8 cellular contexts compared by ENCODE assay signal in the genomic region with DNA sequence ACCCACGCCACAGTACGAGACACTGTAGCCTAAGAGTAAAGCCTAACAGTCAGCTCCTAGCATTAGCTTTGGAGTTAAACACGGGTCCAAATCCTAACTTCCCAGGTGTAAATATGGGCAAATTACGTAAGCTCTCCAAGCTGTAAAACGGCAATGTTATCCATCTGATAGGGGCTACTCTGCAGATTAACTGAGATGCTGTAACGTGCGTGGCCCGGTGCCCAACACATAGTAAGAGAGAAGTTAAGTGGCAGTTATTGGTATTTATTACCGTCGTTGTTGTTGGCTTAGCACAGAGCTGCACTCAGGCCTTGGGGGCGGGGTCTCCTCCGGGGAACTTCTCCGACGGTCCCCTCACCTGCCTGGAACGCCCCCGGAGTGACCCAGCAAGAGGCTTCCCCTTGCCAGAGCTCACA. TPM values are rescaled to one million over a fixed set of nuclear protein-coding genes. Genes with fewer than 3 reads are reported as not detected.
A peak's percentile ranks its signal among the peaks of the same experiment; 100 is the strongest.
DNase-seq lines count a peak whose midpoint lies in the region; ATAC-seq, FAIRE-seq and TF ChIP-seq lines count a peak whose summit lies in the region.

No MANE protein-coding gene starts in this region.

- TF ChIP-seq EP300 in GM12878 (IDR thresholded peaks at IDR 0.05; ENCODE audit: borderline replicate concordance in 1 of 2, control insufficient read depth in 1 of 2, low read depth in 2 of 2, low read length in 2 of 2): no peak

- H3K27ac Mint-ChIP-seq in memory B cell: peak overlapping the region; percentile 96

- no peak for FAIRE-seq in GM12878 (lab: Jason Lieb, UNC)

- H3K79me2 ChIP-seq in GM12878 (ENCODE audit: control insufficient read depth, insufficient read depth, low read length): peaks cover 23% of the 10 kb centered on the region

- SMC1A ChIA-PET in GM12878 (lab: Charles Lee; ENCODE audit: uncharacterized antibody, unreplicated experiment): interaction anchor here (1.0 to 5.9 kb wide), 20 partner anchors 14 to 273 kb away, joined by 3 to 135 read pairs (median 8); a partner anchor contains a TSS

- POLR2A ChIA-PET in GM12878 (lab: Charles Lee): interaction anchor here (0.6 to 4.0 kb wide), 16 partner anchors 13 to 249 kb away, joined by 3 to 86 read pairs (median 5); a partner anchor contains a TSS

- peaks cover 26% of the 10 kb centered on the region for H3K4me1 Mint-ChIP-seq in memory B cell

- TF ChIP-seq CTCF in left ventricle myocardium inferior (IDR thresholded peaks at IDR 0.05; ENCODE audit: borderline replicate concordance) (no peak), GM12878 (IDR thresholded peaks at IDR 0.05 in 2 of 3, conservative IDR thresholded peaks at IDR 0.05 in 1 of 3; ENCODE audit: control insufficient read depth in 2 of 3, extremely low read depth in 1 of 3, insufficient read depth in 1 of 3, low read depth in 3 of 3, low read length in 3 of 3) (no peak), uterus (IDR thresholded peaks at IDR 0.05) (no peak)

- H3K9ac ChIP-seq in GM12878 (ENCODE audit: control insufficient read depth, insufficient read depth, low read length): peak overlapping the region; percentile 72

- peak overlapping the region; percentile 77 for H2AFZ ChIP-seq in GM12878 (ENCODE audit: control insufficient read depth, low read depth, low read length)

- H3K27me3 ChIP-seq in left ventricle myocardium inferior (ENCODE audit: low read depth): no peaks in the 10 kb centered on the region
- no peaks in the 10 kb centered on the region for H3K27me3 ChIP-seq in GM12878 (replicated peaks in 1 of 2; ENCODE audit: control insufficient read depth in 2 of 2, insufficient read depth in 2 of 2, low read length in 1 of 2)
- no peaks in the 10 kb centered on the region for H3K27me3 ChIP-seq in uterus

- TF ChIP-seq RAD21 in GM12878 (IDR thresholded peaks at IDR 0.05; ENCODE audit: insufficient read depth, low read depth, low read length): no peak

- H3K9me3 ChIP-seq in left ventricle myocardium inferior (replicated peaks) (no peaks in the 10 kb centered on the region), GM12878 (replicated peaks; ENCODE audit: control insufficient read depth, insufficient read depth, low read length) (no peaks in the 10 kb centered on the region), uterus (no peaks in the 10 kb centered on the region)

- peak overlapping the region; percentile 97 for H3K4me3 ChIP-seq in left ventricle myocardium inferior
- peak overlapping the region; percentile 86 for H3K4me3 ChIP-seq in GM12878
- H3K4me3 ChIP-seq in uterus: peak overlapping the region; percentile 69 to 78

- RAD21 ChIA-PET in GM12878 (lab: Charles Lee; ENCODE audit: unreplicated experiment): interaction anchor here (1.1 to 5.5 kb wide), 18 partner anchors 9 to 302 kb away, joined by 3 to 147 read pairs (median 10); a partner anchor contains a TSS

- WGBS in GM12878 (ENCODE audit: insufficient coverage, insufficient replicate concordance, low lambda C conversion rate, missing lambda C conversion rate): 2% methylated on average over 16 of the region's 16 CpGs

- intact Hi-C loops in left ventricle myocardium inferior (cut with micrococcal nuclease): loop anchor here (10.0 kb wide), 1 partner anchor 136 kb away; no protein-coding TSS in a partner anchor
- intact Hi-C loops in Right ventricle myocardium superior (cut with DNase I): no loop called here
- intact Hi-C loops in GM12878 (cut with micrococcal nuclease; ENCODE audit: unreplicated experiment): loop anchor here (1.0 to 2.0 kb wide), 4 partner anchors 39 to 272 kb away; a partner anchor contains a TSS
- intact Hi-C loops in uterus (cut with DNase I; ENCODE audit: low total_unique reads): no loop called here

- in situ Hi-C loops in GM12878 (cut with MboI): no loop called here

- ATAC-seq in Right ventricle myocardium superior (ENCODE audit: poor library complexity): no peak
- ATAC-seq in GM12878: no peak
- peak; percentile 15 for ATAC-seq in memory B cell (ENCODE audit: low read depth)
- ATAC-seq in GM19463 (IDR thresholded peaks at IDR 0.05; ENCODE audit: unreplicated experiment): no peak

- no peaks in the 10 kb centered on the region for H3K9me3 Mint-ChIP-seq in memory B cell

- H3K36me3 Mint-ChIP-seq in memory B cell: peaks cover 2% of the 10 kb centered on the region

- peak overlapping the region; percentile 77 for H3K4me2 ChIP-seq in GM12878 (ENCODE audit: control insufficient read depth, insufficient read depth)

- CTCF ChIA-PET in GM12878 (lab: Yijun Ruan, JAX): interaction anchor here (0.6 to 10.2 kb wide), 29 partner anchors 9 to 302 kb away, joined by 3 to 262 read pairs (median 10); a partner anchor contains a TSS

- H3K4me3 Mint-ChIP-seq in memory B cell: peak overlapping the region; percentile 96

- H4K20me1 ChIP-seq in GM12878 (ENCODE audit: control insufficient read depth, insufficient read depth): no peaks in the 10 kb centered on the region

- H3K4me1 ChIP-seq in left ventricle myocardium inferior (peaks cover 63% of the 10 kb centered on the region), GM12878 (ENCODE audit: control insufficient read depth, insufficient read depth, low read length) (peaks cover 34% of the 10 kb centered on the region), uterus (peaks cover 13 to 20% of the 10 kb centered on the region in 2 donors)

- H3K36me3 ChIP-seq in left ventricle myocardium inferior (no peaks in the 10 kb centered on the region), GM12878 (ENCODE audit: control insufficient read depth in 2 of 2, insufficient read depth in 2 of 2, low read length in 1 of 2) (no peaks in the 10 kb centered on the region), uterus (no peaks in the 10 kb centered on the region)

- TSS peak; percentile 86 for BruUV-seq in GM12878 (replicated peaks; lab: Mats Ljungman, UMichigan)

- no peak for TF ChIP-seq POLR2A in GM12878 (IDR thresholded peaks at IDR 0.05; ENCODE audit: low read depth, low read length)
- no peak for TF ChIP-seq POLR2A in uterus (IDR thresholded peaks at IDR 0.05)

- DNase-seq in left ventricle myocardium inferior (no peak), Right ventricle myocardium superior (no peak), GM12878 (ENCODE audit: low read depth, low spot score) (no peak), memory B cell (ENCODE audit: low spot score in 2 of 2) (no peak), uterus (no peak), cortex of kidney (lab: John Stamatoyannopoulos, UW) (no peak)
- no peak for DNase-seq in activated effector memory CD4-positive, alpha-beta T cell treated with anti-CD3 and anti-CD28 coated beads, Interleukin-2, amount 50 U/mL, for 16 hours

- H3K27ac ChIP-seq in left ventricle myocardium inferior (replicated peaks) (peak overlapping the region; percentile 100), GM12878 (ENCODE audit: control insufficient read depth, insufficient read depth) (peak overlapping the region; percentile 75), uterus (peak overlapping the region; percentile 89 to 98)

- H3K27me3 Mint-ChIP-seq in memory B cell: no peaks in the 10 kb centered on the region

RNA-seq across cellular contexts. Expression of a gene that starts 0.5 kb away (rescaled TPM):
- total RNA-seq in left ventricle myocardium inferior (54.6 TPM), Right ventricle myocardium superior (59.6 TPM), GM12878 (2014; rRNA removed) (68.0 and 72.2 TPM in 2 replicates), GM12878 (2014; rRNA removed; fragmentation: Illumina TruSeq; extraction: Trizol) (59.7 and 59.9 TPM in 2 replicates), GM12878 (2021) (54.4 and 60.0 TPM in 2 replicates), uterus (10 to 100 TPM; 10.6 to 70.6 (median 38.1) TPM)
- total RNA-seq in GM12878 (2013; cell fraction: nucleolus; rRNA removed): 29.1 and 32.2 TPM in 2 replicates
- polyA plus RNA-seq in GM12878 (2011; ENCODE audit: low read depth): 43.1 TPM
- polyA plus RNA-seq in GM12878 (2011; rRNA removed) (75.3 and 80.2 TPM in 2 replicates), GM12878 (2014; fragmentation: Illumina TruSeq; extraction: Trizol) (77.8 and 93.7 TPM in 2 replicates), GM12878 (2014; fragmentation: Nextera tagmentation; extraction: Ambion mirVana) (10 to 100 TPM; 14.7 to 24.5 TPM), GM12878 (2014; rRNA removed) (73.1 and 74.9 TPM in 2 replicates), GM12878 (2016; fragmentation: Nextera tagmentation; extraction: Ambion mirVana) (100 to 1,000 TPM; 113 to 122 TPM)
- 60.3 and 63.1 TPM in 2 replicates for polyA plus RNA-seq in GM12878 (2011; cell fraction: cytosol; rRNA removed)
- 37.8 and 39.7 TPM in 2 replicates for polyA plus RNA-seq in GM12878 (2011; cell fraction: nucleus; rRNA removed)
- polyA plus RNA-seq in GM12878 (2012): 39.8 and 44.0 TPM in 2 replicates
- polyA minus RNA-seq in GM12878 (2011; rRNA and poly(A)+ RNA removed): 22.7 and 23.2 TPM in 2 replicates
- polyA minus RNA-seq in GM12878 (2011; cell fraction: cytosol; rRNA and poly(A)+ RNA removed): 11.0 and 13.9 TPM in 2 replicates
- polyA minus RNA-seq in GM12878 (2011; cell fraction: nucleus; rRNA and poly(A)+ RNA removed): 6.9 and 11.8 TPM in 2 replicates

RNA-seq across cellular contexts. Expression of a gene that starts 7.1 kb away (rescaled TPM):
- total RNA-seq in left ventricle myocardium inferior (363 TPM), Right ventricle myocardium superior (390 TPM), GM12878 (2014; rRNA removed) (36.2 and 44.4 TPM in 2 replicates), GM12878 (2014; rRNA removed; fragmentation: Illumina TruSeq; extraction: Trizol) (26.9 and 32.0 TPM in 2 replicates), GM12878 (2021) (95.6 and 97.6 TPM in 2 replicates), uterus (100 to 1,000 TPM in 1 of 4 donors, 10 to 100 TPM in 3; 53.5 to 115 (median 77.3) TPM)
- 40.9 and 49.7 TPM in 2 replicates for total RNA-seq in GM12878 (2013; cell fraction: nucleolus; rRNA removed)
- polyA plus RNA-seq in GM12878 (2011; ENCODE audit: low read depth): 26.1 TPM
- polyA plus RNA-seq in GM12878 (2011; rRNA removed) (10.2 and 16.4 TPM in 2 replicates), GM12878 (2014; fragmentation: Illumina TruSeq; extraction: Trizol) (17.8 and 38.9 TPM in 2 replicates), GM12878 (2014; fragmentation: Nextera tagmentation; extraction: Ambion mirVana) (10 to 100 TPM in 1 of 2 experiments, 1 to 10 TPM in 1; 4.4 to 11.2 TPM), GM12878 (2014; rRNA removed) (45.3 and 55.6 TPM in 2 replicates), GM12878 (2016; fragmentation: Nextera tagmentation; extraction: Ambion mirVana) (10 to 100 TPM; 10.0 to 14.4 TPM)
- 16.5 and 22.1 TPM in 2 replicates for polyA plus RNA-seq in GM12878 (2011; cell fraction: cytosol; rRNA removed)
- 40.7 and 54.8 TPM in 2 replicates for polyA plus RNA-seq in GM12878 (2011; cell fraction: nucleus; rRNA removed)
- 34.5 and 44.0 TPM in 2 replicates for polyA plus RNA-seq in GM12878 (2012)
- 9.6 and 19.9 TPM in 2 replicates for polyA minus RNA-seq in GM12878 (2011; rRNA and poly(A)+ RNA removed)
- polyA minus RNA-seq in GM12878 (2011; cell fraction: cytosol; rRNA and poly(A)+ RNA removed): 19.1 and 22.8 TPM in 2 replicates
- 8.7 and 20.3 TPM in 2 replicates for polyA minus RNA-seq in GM12878 (2011; cell fraction: nucleus; rRNA and poly(A)+ RNA removed)

RNA-seq across cellular contexts. Expression of a gene that starts 23.8 kb away (rescaled TPM):
- total RNA-seq in left ventricle myocardium inferior: 1.2 TPM
- total RNA-seq in Right ventricle myocardium superior: 1.4 TPM
- 0.10 and 0.29 TPM in 2 replicates for total RNA-seq in GM12878 (2013; cell fraction: nucleolus; rRNA removed)
- 0.05 TPM in 1 of 2 replicates, not detected in the other for total RNA-seq in GM12878 (2014; rRNA removed)
- not detected in 2 replicates for total RNA-seq in GM12878 (2014; rRNA removed; fragmentation: Illumina TruSeq; extraction: Trizol)
- 0.08 TPM in 1 of 2 replicates, not detected in the other for total RNA-seq in GM12878 (2021)
- polyA plus RNA-seq in GM12878 (2011; ENCODE audit: low read depth): 0.05 TPM
- not detected in 2 replicates for polyA plus RNA-seq in GM12878 (2011; rRNA removed)
- polyA plus RNA-seq in GM12878 (2011; cell fraction: cytosol; rRNA removed): not detected in 2 replicates
- 0.03 TPM in 1 of 2 replicates, not detected in the other for polyA plus RNA-seq in GM12878 (2011; cell fraction: nucleus; rRNA removed)
- 0.03 and 0.07 TPM in 2 replicates for polyA plus RNA-seq in GM12878 (2012)
- polyA plus RNA-seq in GM12878 (2014; fragmentation: Illumina TruSeq; extraction: Trizol): 0.01 TPM in 1 of 2 replicates, not detected in the other
- not detected for polyA plus RNA-seq in GM12878 (2014; fragmentation: Nextera tagmentation; extraction: Ambion mirVana)
- 0.03 TPM in 1 of 2 replicates, not detected in the other for polyA plus RNA-seq in GM12878 (2014; rRNA removed)
- polyA plus RNA-seq in GM12878 (2016; fragmentation: Nextera tagmentation; extraction: Ambion mirVana): not detected
- polyA minus RNA-seq in GM12878 (2011; rRNA and poly(A)+ RNA removed): not detected in 2 replicates
- not detected in 2 replicates for polyA minus RNA-seq in GM12878 (2011; cell fraction: cytosol; rRNA and poly(A)+ RNA removed)
- polyA minus RNA-seq in GM12878 (2011; cell fraction: nucleus; rRNA and poly(A)+ RNA removed): not detected in 2 replicates
- total RNA-seq in uterus: 10 to 100 TPM in 1 of 4 donors, 1 to 10 TPM in 3; 1.2 to 16.6 (median 5.8) TPM

Comparison
In these comparisons a context has a peak if more than half of its experiments do, and no peak if none do; other contexts are left out.
1. intact Hi-C loops: an anchor here in left ventricle myocardium inferior (10.0 kb wide) and GM12878 (1.0 to 2.0 kb wide); none called in Right ventricle myocardium superior and uterus.